In the genomic region with DNA sequence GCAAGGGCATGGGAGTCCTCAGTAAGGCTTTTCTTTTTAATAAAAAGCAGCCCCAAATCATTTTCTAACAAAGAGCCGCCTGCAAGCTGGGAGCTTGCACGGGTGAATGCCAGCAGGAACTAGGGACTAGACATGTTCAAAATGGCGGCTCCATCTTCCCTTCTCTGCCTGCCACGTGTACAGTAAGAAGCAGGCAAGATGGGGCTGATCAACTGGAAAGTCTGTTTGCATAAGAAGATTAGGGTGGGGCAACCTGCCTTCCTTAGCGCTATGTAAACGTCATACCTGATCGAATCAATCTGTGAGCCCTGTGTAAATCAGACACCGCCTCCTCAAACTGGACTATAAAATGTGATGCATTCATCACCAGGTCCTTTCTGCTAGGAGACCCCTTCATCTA, we compare ENCODE assay signal across 2 cellular contexts.
TF ChIP-seq lines count a peak whose summit lies in the region.

No MANE protein-coding gene starts in this region.

TF ChIP-seq in GM23338, 12 proteins besides CTCF, POLR2A, EP300 and RAD21:
- TF ChIP-seq, protein P1, sequence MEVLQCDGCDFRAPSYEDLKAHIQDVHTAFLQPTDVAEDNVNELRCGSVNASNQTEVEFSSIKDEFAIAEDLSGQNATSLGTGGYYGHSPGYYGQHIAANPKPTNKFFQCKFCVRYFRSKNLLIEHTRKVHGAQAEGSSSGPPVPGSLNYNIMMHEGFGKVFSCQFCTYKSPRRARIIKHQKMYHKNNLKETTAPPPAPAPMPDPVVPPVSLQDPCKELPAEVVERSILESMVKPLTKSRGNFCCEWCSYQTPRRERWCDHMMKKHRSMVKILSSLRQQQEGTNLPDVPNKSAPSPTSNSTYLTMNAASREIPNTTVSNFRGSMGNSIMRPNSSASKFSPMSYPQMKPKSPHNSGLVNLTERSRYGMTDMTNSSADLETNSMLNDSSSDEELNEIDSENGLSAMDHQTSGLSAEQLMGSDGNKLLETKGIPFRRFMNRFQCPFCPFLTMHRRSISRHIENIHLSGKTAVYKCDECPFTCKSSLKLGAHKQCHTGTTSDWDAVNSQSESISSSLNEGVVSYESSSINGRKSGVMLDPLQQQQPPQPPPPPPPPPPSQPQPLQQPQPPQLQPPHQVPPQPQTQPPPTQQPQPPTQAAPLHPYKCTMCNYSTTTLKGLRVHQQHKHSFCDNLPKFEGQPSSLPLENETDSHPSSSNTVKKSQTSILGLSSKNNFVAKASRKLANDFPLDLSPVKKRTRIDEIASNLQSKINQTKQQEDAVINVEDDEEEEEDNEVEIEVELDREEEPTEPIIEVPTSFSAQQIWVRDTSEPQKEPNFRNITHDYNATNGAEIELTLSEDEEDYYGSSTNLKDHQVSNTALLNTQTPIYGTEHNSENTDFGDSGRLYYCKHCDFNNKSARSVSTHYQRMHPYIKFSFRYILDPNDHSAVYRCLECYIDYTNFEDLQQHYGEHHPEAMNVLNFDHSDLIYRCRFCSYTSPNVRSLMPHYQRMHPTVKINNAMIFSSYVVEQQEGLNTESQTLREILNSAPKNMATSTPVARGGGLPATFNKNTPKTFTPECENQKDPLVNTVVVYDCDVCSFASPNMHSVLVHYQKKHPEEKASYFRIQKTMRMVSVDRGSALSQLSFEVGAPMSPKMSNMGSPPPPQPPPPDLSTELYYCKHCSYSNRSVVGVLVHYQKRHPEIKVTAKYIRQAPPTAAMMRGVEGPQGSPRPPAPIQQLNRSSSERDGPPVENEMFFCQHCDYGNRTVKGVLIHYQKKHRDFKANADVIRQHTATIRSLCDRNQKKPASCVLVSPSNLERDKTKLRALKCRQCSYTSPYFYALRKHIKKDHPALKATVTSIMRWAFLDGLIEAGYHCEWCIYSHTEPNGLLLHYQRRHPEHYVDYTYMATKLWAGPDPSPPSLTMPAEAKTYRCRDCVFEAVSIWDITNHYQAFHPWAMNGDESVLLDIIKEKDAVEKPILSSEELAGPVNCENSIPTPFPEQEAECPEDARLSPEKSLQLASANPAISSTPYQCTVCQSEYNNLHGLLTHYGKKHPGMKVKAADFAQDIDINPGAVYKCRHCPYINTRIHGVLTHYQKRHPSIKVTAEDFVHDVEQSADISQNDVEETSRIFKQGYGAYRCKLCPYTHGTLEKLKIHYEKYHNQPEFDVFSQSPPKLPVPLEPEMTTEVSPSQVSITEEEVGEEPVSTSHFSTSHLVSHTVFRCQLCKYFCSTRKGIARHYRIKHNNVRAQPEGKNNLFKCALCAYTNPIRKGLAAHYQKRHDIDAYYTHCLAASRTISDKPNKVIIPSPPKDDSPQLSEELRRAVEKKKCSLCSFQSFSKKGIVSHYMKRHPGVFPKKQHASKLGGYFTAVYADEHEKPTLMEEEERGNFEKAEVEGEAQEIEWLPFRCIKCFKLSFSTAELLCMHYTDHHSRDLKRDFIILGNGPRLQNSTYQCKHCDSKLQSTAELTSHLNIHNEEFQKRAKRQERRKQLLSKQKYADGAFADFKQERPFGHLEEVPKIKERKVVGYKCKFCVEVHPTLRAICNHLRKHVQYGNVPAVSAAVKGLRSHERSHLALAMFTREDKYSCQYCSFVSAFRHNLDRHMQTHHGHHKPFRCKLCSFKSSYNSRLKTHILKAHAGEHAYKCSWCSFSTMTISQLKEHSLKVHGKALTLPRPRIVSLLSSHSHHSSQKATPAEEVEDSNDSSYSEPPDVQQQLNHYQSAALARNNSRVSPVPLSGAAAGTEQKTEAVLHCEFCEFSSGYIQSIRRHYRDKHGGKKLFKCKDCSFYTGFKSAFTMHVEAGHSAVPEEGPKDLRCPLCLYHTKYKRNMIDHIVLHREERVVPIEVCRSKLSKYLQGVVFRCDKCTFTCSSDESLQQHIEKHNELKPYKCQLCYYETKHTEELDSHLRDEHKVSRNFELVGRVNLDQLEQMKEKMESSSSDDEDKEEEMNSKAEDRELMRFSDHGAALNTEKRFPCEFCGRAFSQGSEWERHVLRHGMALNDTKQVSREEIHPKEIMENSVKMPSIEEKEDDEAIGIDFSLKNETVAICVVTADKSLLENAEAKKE (CRISPR knock-in tag; IDR thresholded peaks at IDR 0.05): no peak
- no peak for TF ChIP-seq ZNF114 (CRISPR knock-in tag; IDR thresholded peaks at IDR 0.05)
- no peak for TF ChIP-seq POLR2AphosphoS5 (IDR thresholded peaks at IDR 0.05; ENCODE audit: low read depth)
- TF ChIP-seq, protein P2, sequence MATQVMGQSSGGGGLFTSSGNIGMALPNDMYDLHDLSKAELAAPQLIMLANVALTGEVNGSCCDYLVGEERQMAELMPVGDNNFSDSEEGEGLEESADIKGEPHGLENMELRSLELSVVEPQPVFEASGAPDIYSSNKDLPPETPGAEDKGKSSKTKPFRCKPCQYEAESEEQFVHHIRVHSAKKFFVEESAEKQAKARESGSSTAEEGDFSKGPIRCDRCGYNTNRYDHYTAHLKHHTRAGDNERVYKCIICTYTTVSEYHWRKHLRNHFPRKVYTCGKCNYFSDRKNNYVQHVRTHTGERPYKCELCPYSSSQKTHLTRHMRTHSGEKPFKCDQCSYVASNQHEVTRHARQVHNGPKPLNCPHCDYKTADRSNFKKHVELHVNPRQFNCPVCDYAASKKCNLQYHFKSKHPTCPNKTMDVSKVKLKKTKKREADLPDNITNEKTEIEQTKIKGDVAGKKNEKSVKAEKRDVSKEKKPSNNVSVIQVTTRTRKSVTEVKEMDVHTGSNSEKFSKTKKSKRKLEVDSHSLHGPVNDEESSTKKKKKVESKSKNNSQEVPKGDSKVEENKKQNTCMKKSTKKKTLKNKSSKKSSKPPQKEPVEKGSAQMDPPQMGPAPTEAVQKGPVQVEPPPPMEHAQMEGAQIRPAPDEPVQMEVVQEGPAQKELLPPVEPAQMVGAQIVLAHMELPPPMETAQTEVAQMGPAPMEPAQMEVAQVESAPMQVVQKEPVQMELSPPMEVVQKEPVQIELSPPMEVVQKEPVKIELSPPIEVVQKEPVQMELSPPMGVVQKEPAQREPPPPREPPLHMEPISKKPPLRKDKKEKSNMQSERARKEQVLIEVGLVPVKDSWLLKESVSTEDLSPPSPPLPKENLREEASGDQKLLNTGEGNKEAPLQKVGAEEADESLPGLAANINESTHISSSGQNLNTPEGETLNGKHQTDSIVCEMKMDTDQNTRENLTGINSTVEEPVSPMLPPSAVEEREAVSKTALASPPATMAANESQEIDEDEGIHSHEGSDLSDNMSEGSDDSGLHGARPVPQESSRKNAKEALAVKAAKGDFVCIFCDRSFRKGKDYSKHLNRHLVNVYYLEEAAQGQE (IDR thresholded peaks at IDR 0.05; ENCODE audit: unreplicated experiment): no peak
- TF ChIP-seq STAT1 (IDR thresholded peaks at IDR 0.05; ENCODE audit: unreplicated experiment): no peak
- TF ChIP-seq, protein P3, sequence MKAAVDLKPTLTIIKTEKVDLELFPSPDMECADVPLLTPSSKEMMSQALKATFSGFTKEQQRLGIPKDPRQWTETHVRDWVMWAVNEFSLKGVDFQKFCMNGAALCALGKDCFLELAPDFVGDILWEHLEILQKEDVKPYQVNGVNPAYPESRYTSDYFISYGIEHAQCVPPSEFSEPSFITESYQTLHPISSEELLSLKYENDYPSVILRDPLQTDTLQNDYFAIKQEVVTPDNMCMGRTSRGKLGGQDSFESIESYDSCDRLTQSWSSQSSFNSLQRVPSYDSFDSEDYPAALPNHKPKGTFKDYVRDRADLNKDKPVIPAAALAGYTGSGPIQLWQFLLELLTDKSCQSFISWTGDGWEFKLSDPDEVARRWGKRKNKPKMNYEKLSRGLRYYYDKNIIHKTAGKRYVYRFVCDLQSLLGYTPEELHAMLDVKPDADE (IDR thresholded peaks at IDR 0.05): no peak
- TF ChIP-seq NANOG (IDR thresholded peaks at IDR 0.05; ENCODE audit: borderline replicate concordance): no peak
- TF ChIP-seq CREB1 (CRISPR knock-in tag; IDR thresholded peaks at IDR 0.05; ENCODE audit: low read depth): no peak

TF ChIP-seq in K562, 482 proteins besides CTCF, POLR2A, EP300 and RAD21 (continued from another document):
- TF ChIP-seq, protein P4, sequence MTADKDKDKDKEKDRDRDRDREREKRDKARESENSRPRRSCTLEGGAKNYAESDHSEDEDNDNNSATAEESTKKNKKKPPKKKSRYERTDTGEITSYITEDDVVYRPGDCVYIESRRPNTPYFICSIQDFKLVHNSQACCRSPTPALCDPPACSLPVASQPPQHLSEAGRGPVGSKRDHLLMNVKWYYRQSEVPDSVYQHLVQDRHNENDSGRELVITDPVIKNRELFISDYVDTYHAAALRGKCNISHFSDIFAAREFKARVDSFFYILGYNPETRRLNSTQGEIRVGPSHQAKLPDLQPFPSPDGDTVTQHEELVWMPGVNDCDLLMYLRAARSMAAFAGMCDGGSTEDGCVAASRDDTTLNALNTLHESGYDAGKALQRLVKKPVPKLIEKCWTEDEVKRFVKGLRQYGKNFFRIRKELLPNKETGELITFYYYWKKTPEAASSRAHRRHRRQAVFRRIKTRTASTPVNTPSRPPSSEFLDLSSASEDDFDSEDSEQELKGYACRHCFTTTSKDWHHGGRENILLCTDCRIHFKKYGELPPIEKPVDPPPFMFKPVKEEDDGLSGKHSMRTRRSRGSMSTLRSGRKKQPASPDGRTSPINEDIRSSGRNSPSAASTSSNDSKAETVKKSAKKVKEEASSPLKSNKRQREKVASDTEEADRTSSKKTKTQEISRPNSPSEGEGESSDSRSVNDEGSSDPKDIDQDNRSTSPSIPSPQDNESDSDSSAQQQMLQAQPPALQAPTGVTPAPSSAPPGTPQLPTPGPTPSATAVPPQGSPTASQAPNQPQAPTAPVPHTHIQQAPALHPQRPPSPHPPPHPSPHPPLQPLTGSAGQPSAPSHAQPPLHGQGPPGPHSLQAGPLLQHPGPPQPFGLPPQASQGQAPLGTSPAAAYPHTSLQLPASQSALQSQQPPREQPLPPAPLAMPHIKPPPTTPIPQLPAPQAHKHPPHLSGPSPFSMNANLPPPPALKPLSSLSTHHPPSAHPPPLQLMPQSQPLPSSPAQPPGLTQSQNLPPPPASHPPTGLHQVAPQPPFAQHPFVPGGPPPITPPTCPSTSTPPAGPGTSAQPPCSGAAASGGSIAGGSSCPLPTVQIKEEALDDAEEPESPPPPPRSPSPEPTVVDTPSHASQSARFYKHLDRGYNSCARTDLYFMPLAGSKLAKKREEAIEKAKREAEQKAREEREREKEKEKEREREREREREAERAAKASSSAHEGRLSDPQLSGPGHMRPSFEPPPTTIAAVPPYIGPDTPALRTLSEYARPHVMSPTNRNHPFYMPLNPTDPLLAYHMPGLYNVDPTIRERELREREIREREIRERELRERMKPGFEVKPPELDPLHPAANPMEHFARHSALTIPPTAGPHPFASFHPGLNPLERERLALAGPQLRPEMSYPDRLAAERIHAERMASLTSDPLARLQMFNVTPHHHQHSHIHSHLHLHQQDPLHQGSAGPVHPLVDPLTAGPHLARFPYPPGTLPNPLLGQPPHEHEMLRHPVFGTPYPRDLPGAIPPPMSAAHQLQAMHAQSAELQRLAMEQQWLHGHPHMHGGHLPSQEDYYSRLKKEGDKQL (CRISPR knock-in tag; IDR thresholded peaks at IDR 0.05; ENCODE audit: borderline replicate concordance): no peak
- TF ChIP-seq MYC (IDR thresholded peaks at IDR 0.05; ENCODE audit: low read depth, low read length) (0 out of 2 replicates have a peak, but pooled peaks have one; percentile 36), MYC (CRISPR knock-in tag; IDR thresholded peaks at IDR 0.05; ENCODE audit: borderline replicate concordance, low read depth) (no peak), ZNF311 (CRISPR knock-in tag; IDR thresholded peaks at IDR 0.05) (no peak), LEF1 (IDR thresholded peaks at IDR 0.05) (no peak), FOXJ2 (tag; IDR thresholded peaks at IDR 0.05) (no peak), PPARD (CRISPR knock-in tag; IDR thresholded peaks at IDR 0.05) (no peak), MCM2 (IDR thresholded peaks at IDR 0.05; ENCODE audit: low read depth) (no peak), BRD4 (IDR thresholded peaks at IDR 0.05) (no peak), EHMT2 (IDR thresholded peaks at IDR 0.05) (peak; percentile 67; the same call in 1 of the 2 replicates), YY1 (IDR thresholded peaks at IDR 0.05; ENCODE audit: borderline replicate concordance in 1 of 3, control insufficient read depth in 1 of 3, extremely low read depth in 1 of 3, insufficient read depth in 3 of 3, insufficient read length in 1 of 3, insufficient replicate concordance in 2 of 3, low read depth in 1 of 3, low read length in 2 of 3) (peak in 1 of 3 experiments; percentile 74), ZNF121 (CRISPR knock-in tag; conservative IDR thresholded peaks at IDR 0.05) (no peak), ZNF134 (CRISPR knock-in tag; conservative IDR thresholded peaks at IDR 0.05) (no peak), NELFE (IDR thresholded peaks at IDR 0.05; ENCODE audit: insufficient read depth, insufficient read length) (no peak), ZNF76 (CRISPR knock-in tag; IDR thresholded peaks at IDR 0.05; ENCODE audit: borderline replicate concordance) (no peak), STAG1 (CRISPR knock-in tag; IDR thresholded peaks at IDR 0.05; ENCODE audit: borderline replicate concordance) (no peak), NONO (IDR thresholded peaks at IDR 0.05; ENCODE audit: low read depth in 2 of 2, low read length in 1 of 2) (no peak), ZNF408 (CRISPR knock-in tag; IDR thresholded peaks at IDR 0.05; ENCODE audit: low read depth) (no peak), ZNF282 (CRISPR knock-in tag; IDR thresholded peaks at IDR 0.05) (no peak), ZFP1 (CRISPR knock-in tag; IDR thresholded peaks at IDR 0.05) (no peak), HDAC1 (IDR thresholded peaks at IDR 0.05) (no peak)
- TF ChIP-seq, protein P5, sequence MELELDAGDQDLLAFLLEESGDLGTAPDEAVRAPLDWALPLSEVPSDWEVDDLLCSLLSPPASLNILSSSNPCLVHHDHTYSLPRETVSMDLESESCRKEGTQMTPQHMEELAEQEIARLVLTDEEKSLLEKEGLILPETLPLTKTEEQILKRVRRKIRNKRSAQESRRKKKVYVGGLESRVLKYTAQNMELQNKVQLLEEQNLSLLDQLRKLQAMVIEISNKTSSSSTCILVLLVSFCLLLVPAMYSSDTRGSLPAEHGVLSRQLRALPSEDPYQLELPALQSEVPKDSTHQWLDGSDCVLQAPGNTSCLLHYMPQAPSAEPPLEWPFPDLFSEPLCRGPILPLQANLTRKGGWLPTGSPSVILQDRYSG (tag; conservative IDR thresholded peaks at IDR 0.05; ENCODE audit: low read depth): 0 out of 2 replicates have a peak, but pooled peaks have one; percentile 30
- TF ChIP-seq, protein P6, sequence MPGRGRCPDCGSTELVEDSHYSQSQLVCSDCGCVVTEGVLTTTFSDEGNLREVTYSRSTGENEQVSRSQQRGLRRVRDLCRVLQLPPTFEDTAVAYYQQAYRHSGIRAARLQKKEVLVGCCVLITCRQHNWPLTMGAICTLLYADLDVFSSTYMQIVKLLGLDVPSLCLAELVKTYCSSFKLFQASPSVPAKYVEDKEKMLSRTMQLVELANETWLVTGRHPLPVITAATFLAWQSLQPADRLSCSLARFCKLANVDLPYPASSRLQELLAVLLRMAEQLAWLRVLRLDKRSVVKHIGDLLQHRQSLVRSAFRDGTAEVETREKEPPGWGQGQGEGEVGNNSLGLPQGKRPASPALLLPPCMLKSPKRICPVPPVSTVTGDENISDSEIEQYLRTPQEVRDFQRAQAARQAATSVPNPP (IDR thresholded peaks at IDR 0.05; ENCODE audit: borderline replicate concordance, insufficient read depth, insufficient read length): no peak
